ENCODE assay signal across 10 cellular contexts in genomic region chr6:11427827-11428245, GRCh38.
DNase-seq lines count a peak whose midpoint lies in the region; ATAC-seq and TF ChIP-seq lines count a peak whose summit lies in the region.
"Had no signal": no experiment of that assay in that cellular context is flagged by ENCODE, and none has a peak within 500 bp of the region (broad histone marks: within the 10 kb centered on the region; RNA-seq: fewer than 3 reads in every experiment).

No MANE protein-coding gene starts in this region.

- ATAC-seq in HG02588 (IDR thresholded peaks at IDR 0.05; ENCODE audit: unreplicated experiment), result no peak

- peak overlapping the region; percentile 53 for H2AFZ ChIP-seq in KMS-11 (ENCODE audit: low read depth)

- no peaks in the 10 kb centered on the region for H3K9me3 ChIP-seq in BLaER1
- H3K9me3 ChIP-seq: spleen had no signal

- no peak overlapping the region for H3K9ac ChIP-seq in BLaER1
- H3K9ac ChIP-seq in KMS-11, result no peak overlapping the region

- peaks cover 3% of the 10 kb centered on the region for H3K27me3 Mint-ChIP-seq in nephron progenitor cell (ENCODE audit: low read depth, poor library complexity)
- H3K27me3 Mint-ChIP-seq: CD8-positive, alpha-beta memory T cell had no signal

- H3K4me1 ChIP-seq in BLaER1 (peaks cover 74% of the 10 kb centered on the region), KMS-11 (ENCODE audit: low read depth, poor library complexity, severe bottlenecking) (peaks cover 28% of the 10 kb centered on the region)

- DNase-seq in dermis blood vessel endothelial cell, result peak; percentile 79
- DNase-seq in nephron progenitor cell, result no peak
- no peak for DNase-seq in NCI-H2171 (lab: John Stamatoyannopoulos, UW)
- DNase-seq in kidney glomerular epithelial cell (lab: John Stamatoyannopoulos, UW), result no peak
- no peak for DNase-seq in foreskin fibroblast
- DNase-seq: CD8-positive, alpha-beta memory T cell; spleen had no signal

- H3K79me2 ChIP-seq in KMS-11 (ENCODE audit: insufficient read depth, low read depth), result no peaks in the 10 kb centered on the region

- H3K4me3 Mint-ChIP-seq in nephron progenitor cell, result no peak overlapping the region
- H3K4me3 Mint-ChIP-seq: CD8-positive, alpha-beta memory T cell had no signal

- H3K4me2 ChIP-seq in BLaER1 (peak overlapping the region; percentile 87), KMS-11 (no peak overlapping the region)

- no peaks in the 10 kb centered on the region for H3K36me3 Mint-ChIP-seq in nephron progenitor cell (ENCODE audit: low read depth)
- H3K36me3 Mint-ChIP-seq: CD8-positive, alpha-beta memory T cell had no signal

- H3K27me3 ChIP-seq in BLaER1, result no peaks in the 10 kb centered on the region
- no peaks in the 10 kb centered on the region for H3K27me3 ChIP-seq in KMS-11 (ENCODE audit: insufficient read depth, low read depth)
- H3K27me3 ChIP-seq: spleen had no signal

- no peaks in the 10 kb centered on the region for H4K20me1 ChIP-seq in BLaER1
- H4K20me1 ChIP-seq in KMS-11 (ENCODE audit: insufficient read depth), result no peaks in the 10 kb centered on the region

- H3K4me3 ChIP-seq in BLaER1 (peak overlapping the region; percentile 38; the same call in 1 of the 2 replicates), KMS-11 (IDR thresholded peaks at IDR 0.05; ENCODE audit: insufficient read depth, low read depth, low read length) (no peak overlapping the region), foreskin fibroblast (ENCODE audit: low read depth in 1 of 2, low read length in 2 of 2) (no peak overlapping the region)
- H3K4me3 ChIP-seq: spleen had no signal

- no peaks in the 10 kb centered on the region for H3K9me3 Mint-ChIP-seq in nephron progenitor cell
- H3K9me3 Mint-ChIP-seq: CD8-positive, alpha-beta memory T cell had no signal

- peak overlapping the region; percentile 85 for H3K27ac Mint-ChIP-seq in nephron progenitor cell

- no peaks in the 10 kb centered on the region for H3K36me3 ChIP-seq in BLaER1
- no peaks in the 10 kb centered on the region for H3K36me3 ChIP-seq in KMS-11 (ENCODE audit: insufficient read depth)
- H3K36me3 ChIP-seq: spleen had no signal

- peak overlapping the region; percentile 73 for H3K27ac ChIP-seq in BLaER1
- no peak overlapping the region for H3K27ac ChIP-seq in KMS-11

- TF ChIP-seq CTCF in KMS-11 (conservative IDR thresholded peaks at IDR 0.05; ENCODE audit: low read depth, low read length), result no peak
- TF ChIP-seq CTCF in nephron progenitor cell (IDR thresholded peaks at IDR 0.05), result no peak
- no peak for TF ChIP-seq CTCF in foreskin fibroblast (IDR thresholded peaks at IDR 0.05; ENCODE audit: low read depth, low read length)

- H3K4me1 Mint-ChIP-seq in nephron progenitor cell, result peaks cover 80% of the 10 kb centered on the region
